17 cellular contexts compared by ENCODE assay signal in the genomic region with DNA sequence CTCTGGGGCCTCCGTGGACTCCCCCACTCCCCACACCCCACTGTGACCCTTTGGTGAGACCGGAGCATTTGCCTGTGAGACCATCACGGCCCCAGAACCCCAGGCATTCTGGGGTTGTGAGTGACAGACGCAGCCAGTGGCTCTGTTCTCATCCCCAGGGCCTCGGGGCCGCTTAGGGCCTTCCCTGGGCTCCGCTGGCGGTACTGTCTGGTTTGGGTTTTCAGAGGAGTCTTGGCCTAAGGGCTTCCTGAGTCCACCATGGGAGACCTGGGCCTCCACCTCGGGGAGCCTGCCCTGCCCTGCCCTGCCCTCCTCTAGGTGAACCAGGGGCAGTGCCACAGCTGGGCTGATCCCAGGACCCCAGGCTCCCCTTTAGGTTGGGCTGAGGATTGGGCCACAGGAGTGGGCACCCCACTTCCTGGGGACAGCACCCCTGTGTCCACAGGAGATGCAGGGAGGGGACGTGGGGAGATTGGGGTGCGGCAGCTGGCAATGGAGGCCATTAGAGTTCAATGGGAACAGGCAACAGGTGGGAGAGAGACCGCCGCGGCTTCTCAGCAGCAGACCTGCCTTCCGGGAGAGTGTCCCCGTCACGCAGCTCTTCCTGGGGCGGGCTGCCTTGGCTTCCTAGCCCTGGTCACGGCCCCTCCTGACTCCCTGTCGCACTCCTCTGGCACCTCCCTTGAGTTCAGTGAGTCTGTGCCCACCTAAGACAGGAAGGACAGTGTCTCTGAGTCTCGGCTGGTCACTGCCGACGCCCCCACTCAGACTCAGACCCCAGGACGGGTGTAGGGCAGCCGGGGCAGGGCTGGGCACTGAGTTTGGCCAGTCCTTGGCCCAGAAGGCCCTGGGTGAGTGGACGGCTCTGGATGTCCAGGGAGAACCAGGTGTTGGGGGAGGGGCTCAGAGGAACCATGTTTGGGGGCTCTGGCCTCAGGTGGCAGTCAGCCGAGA.
DNase-seq lines count a peak whose midpoint lies in the region; ATAC-seq and TF ChIP-seq lines count a peak whose summit lies in the region.
"Had no signal": no experiment of that assay in that cellular context is flagged by ENCODE, and none has a peak within 500 bp of the region (broad histone marks: within the 10 kb centered on the region; RNA-seq: fewer than 3 reads in every experiment).

No MANE protein-coding gene starts in this region.

- H3K27me3 ChIP-seq in breast epithelium (no peaks in the 10 kb centered on the region), mammary epithelial cell (ENCODE audit: insufficient read depth, low read length) (no peaks in the 10 kb centered on the region), hepatocyte (no peaks in the 10 kb centered on the region)
- H3K27me3 ChIP-seq: gastroesophageal sphincter had no signal

- H3K4me2 ChIP-seq in mammary epithelial cell (ENCODE audit: insufficient read depth, low read depth, low read length) (no peak overlapping the region), hepatocyte (peak overlapping the region; percentile 51)

- no peaks in the 10 kb centered on the region for H3K9me3 Mint-ChIP-seq in type B pancreatic cell
- H3K9me3 Mint-ChIP-seq in natural killer cell treated with Interleukin-12 subunit alpha and Interleukin-12 subunit beta and Interleukin-15 and Interleukin-18, amount 100 ng/mL, for 72 hours: no peaks in the 10 kb centered on the region
- H3K9me3 Mint-ChIP-seq: stimulated activated effector memory CD8-positive, alpha-beta T cell treated with anti-CD3 and anti-CD28 coated beads, Interleukin-12 subunit alpha, Interleukin-12 subunit beta, amount 100 ng/mL, for 72 hours had no signal

- BruUV-seq in mammary epithelial cell (replicated peaks; lab: Mats Ljungman, UMichigan): no TSS peak

- intact Hi-C loops in breast epithelium (cut with DNase I; ENCODE audit: low total_unique reads): no loop called here
- intact Hi-C loops in mammary epithelial cell (cut with micrococcal nuclease): no loop called here

- CTCF ChIA-PET in mammary epithelial cell (lab: Charles Lee; ENCODE audit: low non-redundant PET): no interaction called here

- dilution Hi-C loops in mammary epithelial cell (cut with HindIII; ENCODE audit: low sequenced_read_pairs): loop anchor here (5.0 kb wide), 4 partner anchors 56 to 424 kb away; no protein-coding TSS in a partner anchor

- H4K20me1 ChIP-seq in mammary epithelial cell (ENCODE audit: insufficient read depth, low read length) (no peaks in the 10 kb centered on the region), hepatocyte (ENCODE audit: insufficient read depth, poor library complexity, severe bottlenecking) (no peaks in the 10 kb centered on the region)

- no peaks in the 10 kb centered on the region for H3K9me3 ChIP-seq in breast epithelium
- no peaks in the 10 kb centered on the region for H3K9me3 ChIP-seq in mammary epithelial cell (replicated peaks; ENCODE audit: insufficient read depth, low read length)
- H3K9me3 ChIP-seq in KOPT-K1 (ENCODE audit: insufficient read depth, low read length, poor library complexity, severe bottlenecking): no peaks in the 10 kb centered on the region
- H3K9me3 ChIP-seq in hepatocyte (ENCODE audit: low read depth): no peaks in the 10 kb centered on the region
- H3K9me3 ChIP-seq: gastroesophageal sphincter, left ventricle myocardium inferior had no signal

- no peak for ATAC-seq in natural killer cell treated with Interleukin-12 subunit alpha and Interleukin-12 subunit beta and Interleukin-15 and Interleukin-18, amount 100 ng/mL, for 72 hours
- ATAC-seq in GM18861 (IDR thresholded peaks at IDR 0.05; ENCODE audit: unreplicated experiment): no peak
- ATAC-seq: gastroesophageal sphincter; stimulated activated effector memory CD8-positive, alpha-beta T cell treated with anti-CD3 and anti-CD28 coated beads, Interleukin-12 subunit alpha, Interleukin-12 subunit beta, amount 100 ng/mL, for 72 hours had no signal

- TF ChIP-seq CTCF in breast epithelium (IDR thresholded peaks at IDR 0.05): no peak
- no peak for TF ChIP-seq CTCF in mammary epithelial cell (conservative IDR thresholded peaks at IDR 0.05 in 1 of 2, IDR thresholded peaks at IDR 0.05 in 1 of 2; ENCODE audit: extremely low read depth in 1 of 2, insufficient read depth in 1 of 2, low read depth in 1 of 2, low read length in 2 of 2)
- no peak for TF ChIP-seq CTCF in hepatocyte (IDR thresholded peaks at IDR 0.05; ENCODE audit: poor library complexity)
- TF ChIP-seq CTCF in type B pancreatic cell (conservative IDR thresholded peaks at IDR 0.05): no peak

- DNase-seq in breast epithelium (ENCODE audit: low spot score in 2 of 2) (no peak), mammary epithelial cell (no peak), hepatocyte (ENCODE audit: low spot score) (no peak), type B pancreatic cell (ENCODE audit: extremely low spot score, unreplicated experiment) (no peak)
- DNase-seq in natural killer cell treated with Interleukin-12 subunit alpha and Interleukin-12 subunit beta and Interleukin-15 and Interleukin-18, amount 100 ng/mL, for 72 hours (ENCODE audit: low spot score): no peak
- DNase-seq in activated effector memory CD4-positive, alpha-beta T cell treated with anti-CD3 and anti-CD28 coated beads, Interleukin-2, amount 50 U/mL, for 16 hours: no peak
- DNase-seq: ACHN, cortex of kidney, EL, HCEC 1CT, left ventricle myocardium inferior, NCI-H2171 treated with DMSO at 0.1 percent for 48 hours had no signal

- H2AFZ ChIP-seq in mammary epithelial cell (ENCODE audit: low read depth, low read length): no peak overlapping the region
- no peak overlapping the region for H2AFZ ChIP-seq in hepatocyte

- H3K9ac ChIP-seq in mammary epithelial cell (ENCODE audit: insufficient read depth, low read length): no peak overlapping the region

- H3K27me3 Mint-ChIP-seq in type B pancreatic cell: no peaks in the 10 kb centered on the region
- no peaks in the 10 kb centered on the region for H3K27me3 Mint-ChIP-seq in natural killer cell treated with Interleukin-12 subunit alpha and Interleukin-12 subunit beta and Interleukin-15 and Interleukin-18, amount 100 ng/mL, for 72 hours

- no peaks in the 10 kb centered on the region for H3K9me2 ChIP-seq in hepatocyte (replicated peaks; ENCODE audit: insufficient read depth)

- H3K36me3 ChIP-seq in breast epithelium (peaks cover 11% of the 10 kb centered on the region), mammary epithelial cell (ENCODE audit: insufficient read depth, low read length) (peaks cover 5% of the 10 kb centered on the region), KOPT-K1 (ENCODE audit: insufficient read depth, low read length) (peaks cover 53% of the 10 kb centered on the region), hepatocyte (replicated peaks; ENCODE audit: insufficient read depth, low read depth) (no peaks in the 10 kb centered on the region)

- H3K4me1 ChIP-seq in breast epithelium: peaks cover 0 to 4% of the 10 kb centered on the region in 2 donors
- H3K4me1 ChIP-seq in mammary epithelial cell (ENCODE audit: insufficient read depth, low read length): no peaks in the 10 kb centered on the region
- H3K4me1 ChIP-seq in hepatocyte (ENCODE audit: insufficient read depth): peaks cover 18% of the 10 kb centered on the region

- no peak overlapping the region for H3K4me3 Mint-ChIP-seq in type B pancreatic cell
- no peak overlapping the region for H3K4me3 Mint-ChIP-seq in natural killer cell treated with Interleukin-12 subunit alpha and Interleukin-12 subunit beta and Interleukin-15 and Interleukin-18, amount 100 ng/mL, for 72 hours
- H3K4me3 Mint-ChIP-seq: stimulated activated effector memory CD8-positive, alpha-beta T cell treated with anti-CD3 and anti-CD28 coated beads, Interleukin-12 subunit alpha, Interleukin-12 subunit beta, amount 100 ng/mL, for 72 hours had no signal

- peaks cover 20% of the 10 kb centered on the region for H3K4me1 Mint-ChIP-seq in type B pancreatic cell (ENCODE audit: unreplicated experiment)
- H3K4me1 Mint-ChIP-seq in natural killer cell treated with Interleukin-12 subunit alpha and Interleukin-12 subunit beta and Interleukin-15 and Interleukin-18, amount 100 ng/mL, for 72 hours (ENCODE audit: low read depth in 2 of 2): peaks cover 11 to 20% of the 10 kb centered on the region in 2 donors

- in situ Hi-C loops in mammary epithelial cell (cut with MboI; ENCODE audit: low sequenced_read_pairs in 2 of 2): no loop called here

- peak overlapping the region; percentile 23 to 38 for H3K27ac ChIP-seq in breast epithelium
- no peak overlapping the region for H3K27ac ChIP-seq in mammary epithelial cell (ENCODE audit: insufficient read depth, low read depth, low read length)
- peak overlapping the region; percentile 70 for H3K27ac ChIP-seq in KOPT-K1 (ENCODE audit: low read depth, low read length, poor library complexity, severe bottlenecking)
- H3K27ac ChIP-seq in hepatocyte: peak overlapping the region; percentile 70
- H3K27ac ChIP-seq: gastroesophageal sphincter, left ventricle myocardium inferior had no signal

- 94% methylated on average over 20 of the region's 27 CpGs for WGBS in mammary epithelial cell (ENCODE audit: low coverage, missing lambda C conversion rate)
- WGBS in hepatocyte (ENCODE audit: low lambda C conversion rate, missing lambda C conversion rate): 91% methylated on average over 26 of the region's 27 CpGs

- H3K27ac Mint-ChIP-seq in type B pancreatic cell: peak overlapping the region; percentile 95
- H3K27ac Mint-ChIP-seq in natural killer cell treated with Interleukin-12 subunit alpha and Interleukin-12 subunit beta and Interleukin-15 and Interleukin-18, amount 100 ng/mL, for 72 hours: no peak overlapping the region
- H3K27ac Mint-ChIP-seq: stimulated activated effector memory CD8-positive, alpha-beta T cell treated with anti-CD3 and anti-CD28 coated beads, Interleukin-12 subunit alpha, Interleukin-12 subunit beta, amount 100 ng/mL, for 72 hours had no signal

- H3K4me3 ChIP-seq in breast epithelium: no peak overlapping the region
- no peak overlapping the region for H3K4me3 ChIP-seq in mammary epithelial cell (replicated peaks in 1 of 3; ENCODE audit: insufficient read depth in 1 of 3, low read depth in 2 of 3, low read length in 3 of 3)
- H3K4me3 ChIP-seq in hepatocyte: no peak overlapping the region
- H3K4me3 ChIP-seq: gastroesophageal sphincter, left ventricle myocardium inferior, skin epidermis had no signal

- H3K36me3 Mint-ChIP-seq in type B pancreatic cell: no peaks in the 10 kb centered on the region
- H3K36me3 Mint-ChIP-seq in natural killer cell treated with Interleukin-12 subunit alpha and Interleukin-12 subunit beta and Interleukin-15 and Interleukin-18, amount 100 ng/mL, for 72 hours: no peaks in the 10 kb centered on the region

- TF ChIP-seq POLR2A in breast epithelium (IDR thresholded peaks at IDR 0.05): no peak

- H3K79me2 ChIP-seq in mammary epithelial cell (ENCODE audit: insufficient read depth, low read length): no peaks in the 10 kb centered on the region
- H3K79me2 ChIP-seq in hepatocyte: no peaks in the 10 kb centered on the region
